Comparison of ENCODE assay signal across 23 cellular contexts in genomic region chr6:76612818-76613452, GRCh38.
"Had no signal": no experiment of that assay in that cellular context is flagged by ENCODE, and none has a peak within 500 bp of the region (broad histone marks: within the 10 kb centered on the region; RNA-seq: fewer than 3 reads in every experiment).

No MANE protein-coding gene starts in this region.

- H3K4me1 Mint-ChIP-seq: activated naive CD8-positive, alpha-beta T cell treated with anti-CD3 and anti-CD28 coated beads, Interleukin-2, amount 10 ng/mL, durations not matched to agents 7 days and 5 days; central memory CD8-positive, alpha-beta T cell; immature natural killer cell; naive thymus-derived CD4-positive, alpha-beta T cell had no signal

- ATAC-seq: esophagus mucosa; left lung; naive thymus-derived CD4-positive, alpha-beta T cell had no signal

- H3K27me3 Mint-ChIP-seq: activated naive CD8-positive, alpha-beta T cell treated with anti-CD3 and anti-CD28 coated beads, Interleukin-2, amount 10 ng/mL, durations not matched to agents 7 days and 5 days; central memory CD8-positive, alpha-beta T cell; naive thymus-derived CD4-positive, alpha-beta T cell; progenitor cell of endocrine pancreas; type B pancreatic cell had no signal

- H3K27me3 ChIP-seq: breast epithelium, hepatocyte, left lung, testis, vagina had no signal

- H3K4me1 ChIP-seq: breast epithelium, left lung, testis, vagina had no signal

- H3K79me2 ChIP-seq: hepatocyte had no signal

- DNase-seq: activated CD4-positive, alpha-beta T cell treated with anti-CD3 and anti-CD28 coated beads, Interleukin-2, amount 50 U/mL, for 48 hours; activated effector memory CD4-positive, alpha-beta T cell treated with Interleukin-2 at 50 U/mL for 16 hours; activated naive CD4-positive, alpha-beta T cell treated with anti-CD3 and anti-CD28 coated beads for 36 hours; activated naive CD8-positive, alpha-beta T cell treated with anti-CD3 and anti-CD28 coated beads, Interleukin-2, amount 10 ng/mL, durations not matched to agents 7 days and 5 days; activated T-cell treated with anti-CD3 and anti-CD28 coated beads, Interleukin-2, amount 50 U/mL, for 48 hours; amniotic stem cell; effector memory CD4-positive, alpha-beta T cell; foreskin melanocyte; immature natural killer cell; kidney glomerular epithelial cell; left lung; naive thymus-derived CD4-positive, alpha-beta T cell; stimulated activated CD4-positive, alpha-beta T cell treated with anti-CD3 and anti-CD28 coated beads, Interleukin-4, amount 100 ng/mL, for 1 hour; stimulated activated naive CD4-positive, alpha-beta T cell; testis had no signal

- H3K4me3 ChIP-seq: breast epithelium, hepatocyte, left lung, lung, testis, vagina had no signal

- H3K4me3 Mint-ChIP-seq: activated naive CD4-positive, alpha-beta T cell treated with anti-CD3 and anti-CD28 coated beads for 36 hours; activated naive CD8-positive, alpha-beta T cell treated with anti-CD3 and anti-CD28 coated beads, Interleukin-2, amount 10 ng/mL, durations not matched to agents 7 days and 5 days; central memory CD8-positive, alpha-beta T cell; immature natural killer cell; naive thymus-derived CD4-positive, alpha-beta T cell; type B pancreatic cell had no signal

- H3K27ac Mint-ChIP-seq: activated naive CD4-positive, alpha-beta T cell treated with anti-CD3 and anti-CD28 coated beads for 36 hours; activated naive CD8-positive, alpha-beta T cell treated with anti-CD3 and anti-CD28 coated beads, Interleukin-2, amount 10 ng/mL, durations not matched to agents 7 days and 5 days; immature natural killer cell; naive thymus-derived CD4-positive, alpha-beta T cell; progenitor cell of endocrine pancreas; type B pancreatic cell had no signal

- H3K9me3 ChIP-seq: breast epithelium, left lung, testis, vagina had no signal

- H3K27ac ChIP-seq: breast epithelium, hepatocyte, left lung, testis, vagina had no signal

- H2AFZ ChIP-seq: hepatocyte had no signal

- H3K9me3 Mint-ChIP-seq: type B pancreatic cell had no signal

- H3K36me3 Mint-ChIP-seq: activated naive CD8-positive, alpha-beta T cell treated with anti-CD3 and anti-CD28 coated beads, Interleukin-2, amount 10 ng/mL, durations not matched to agents 7 days and 5 days; immature natural killer cell; naive thymus-derived CD4-positive, alpha-beta T cell; type B pancreatic cell had no signal

- H3K36me3 ChIP-seq: breast epithelium, left lung, vagina had no signal

- H3K4me2 ChIP-seq: hepatocyte had no signal
